ENCODE assay signal across 17 cellular contexts in genomic region chr2:24515841-24516240, GRCh38. TPM values are rescaled to one million over a fixed set of nuclear protein-coding genes. Genes with fewer than 3 reads are reported as not detected.
DNase-seq lines count a peak whose midpoint lies in the region; ATAC-seq and TF ChIP-seq lines count a peak whose summit lies in the region.
"Had no signal": no experiment of that assay in that cellular context is flagged by ENCODE, and none has a peak within 500 bp of the region (broad histone marks: within the 10 kb centered on the region; RNA-seq: fewer than 3 reads in every experiment).

No MANE protein-coding gene starts in this region.

- no peak overlapping the region for H3K27ac ChIP-seq in CD4-positive, alpha-beta memory T cell (ENCODE audit: low read depth, low read length)
- H3K27ac ChIP-seq: left ventricle myocardium inferior had no signal

- no peaks in the 10 kb centered on the region for H3K27me3 Mint-ChIP-seq in activated CD8-positive, alpha-beta T cell treated with anti-CD3 and anti-CD28 coated beads for 36 hours
- no peaks in the 10 kb centered on the region for H3K27me3 Mint-ChIP-seq in activated CD8-positive, alpha-beta T cell treated with anti-CD3 and anti-CD28 coated beads, Interleukin-2, amount 10 ng/mL, durations not matched to agents 7 days and 5 days (ENCODE audit: low read depth)
- H3K27me3 Mint-ChIP-seq in CD4-positive, alpha-beta memory T cell = no peaks in the 10 kb centered on the region
- H3K27me3 Mint-ChIP-seq in T-helper 2 cell treated with Interferon-gamma antibody and Interleukin-4, amounts not matched to agents 5 μg/mL and 100 μg/mL, for 36 hours (ENCODE audit: low read depth) = no peaks in the 10 kb centered on the region
- H3K27me3 Mint-ChIP-seq: naive B cell had no signal

- peaks cover 9% of the 10 kb centered on the region for H3K36me3 Mint-ChIP-seq in activated CD8-positive, alpha-beta T cell treated with anti-CD3 and anti-CD28 coated beads for 36 hours (ENCODE audit: low read depth)
- H3K36me3 Mint-ChIP-seq in activated CD8-positive, alpha-beta T cell treated with anti-CD3 and anti-CD28 coated beads, Interleukin-2, amount 10 ng/mL, durations not matched to agents 7 days and 5 days (ENCODE audit: low read depth) = no peaks in the 10 kb centered on the region
- H3K36me3 Mint-ChIP-seq in stimulated activated effector memory CD8-positive, alpha-beta T cell treated with anti-CD3 and anti-CD28 coated beads, Interleukin-12 subunit alpha, Interleukin-12 subunit beta, amount 100 ng/mL, for 72 hours = peaks cover 6% of the 10 kb centered on the region
- no peaks in the 10 kb centered on the region for H3K36me3 Mint-ChIP-seq in CD4-positive, alpha-beta memory T cell
- H3K36me3 Mint-ChIP-seq in T-helper 2 cell treated with Interferon-gamma antibody and Interleukin-4, amounts not matched to agents 5 μg/mL and 100 μg/mL, for 36 hours (ENCODE audit: low read depth) = no peaks in the 10 kb centered on the region
- H3K36me3 Mint-ChIP-seq: naive B cell had no signal

- H3K36me3 ChIP-seq in CD4-positive, alpha-beta memory T cell (ENCODE audit: insufficient read depth, low read length) = no peaks in the 10 kb centered on the region
- H3K36me3 ChIP-seq: left ventricle myocardium inferior had no signal

- H3K27ac Mint-ChIP-seq in activated CD8-positive, alpha-beta T cell treated with anti-CD3 and anti-CD28 coated beads for 36 hours = no peak overlapping the region
- no peak overlapping the region for H3K27ac Mint-ChIP-seq in activated CD8-positive, alpha-beta T cell treated with anti-CD3 and anti-CD28 coated beads, Interleukin-2, amount 10 ng/mL, durations not matched to agents 7 days and 5 days
- H3K27ac Mint-ChIP-seq in stimulated activated effector memory CD8-positive, alpha-beta T cell treated with anti-CD3 and anti-CD28 coated beads, Interleukin-12 subunit alpha, Interleukin-12 subunit beta, amount 100 ng/mL, for 72 hours = no peak overlapping the region
- no peak overlapping the region for H3K27ac Mint-ChIP-seq in CD4-positive, alpha-beta memory T cell
- no peak overlapping the region for H3K27ac Mint-ChIP-seq in T-helper 2 cell treated with Interferon-gamma antibody and Interleukin-4, amounts not matched to agents 5 μg/mL and 100 μg/mL, for 36 hours
- H3K27ac Mint-ChIP-seq: activated naive CD4-positive, alpha-beta T cell treated with anti-CD3 and anti-CD28 coated beads, Interleukin-2, amount 50 U/mL, for 72 hours had no signal

- intact Hi-C loops in activated CD8-positive, alpha-beta T cell treated with anti-CD3 and anti-CD28 coated beads for 36 hours (cut with micrococcal nuclease) = no loop called here
- intact Hi-C loops in CD4-positive, alpha-beta memory T cell (cut with micrococcal nuclease) = no loop called here

- peaks cover 31% of the 10 kb centered on the region for H3K4me1 ChIP-seq in CD4-positive, alpha-beta memory T cell (ENCODE audit: insufficient read depth, low read length)

- H3K4me1 Mint-ChIP-seq in activated CD8-positive, alpha-beta T cell treated with anti-CD3 and anti-CD28 coated beads for 36 hours (ENCODE audit: low read depth) = peaks cover 61% of the 10 kb centered on the region
- peaks cover 19% of the 10 kb centered on the region for H3K4me1 Mint-ChIP-seq in activated CD8-positive, alpha-beta T cell treated with anti-CD3 and anti-CD28 coated beads, Interleukin-2, amount 10 ng/mL, durations not matched to agents 7 days and 5 days (ENCODE audit: low read depth)
- peaks cover 50% of the 10 kb centered on the region for H3K4me1 Mint-ChIP-seq in stimulated activated effector memory CD8-positive, alpha-beta T cell treated with anti-CD3 and anti-CD28 coated beads, Interleukin-12 subunit alpha, Interleukin-12 subunit beta, amount 100 ng/mL, for 72 hours
- peaks cover 39 to 67% (median 51%) of the 10 kb centered on the region in 4 donors for H3K4me1 Mint-ChIP-seq in CD4-positive, alpha-beta memory T cell
- peaks cover 41% of the 10 kb centered on the region for H3K4me1 Mint-ChIP-seq in T-helper 2 cell treated with Interferon-gamma antibody and Interleukin-4, amounts not matched to agents 5 μg/mL and 100 μg/mL, for 36 hours (ENCODE audit: low read depth)

- H3K9me3 ChIP-seq in CD4-positive, alpha-beta memory T cell (ENCODE audit: control insufficient read depth in 1 of 2, low read length in 2 of 2) = no peaks in the 10 kb centered on the region
- H3K9me3 ChIP-seq: left ventricle myocardium inferior had no signal

- DNase-seq in activated CD8-positive, alpha-beta T cell treated with anti-CD3 and anti-CD28 coated beads for 36 hours = peak; percentile 17
- no peak for DNase-seq in activated CD8-positive, alpha-beta T cell treated with anti-CD3 and anti-CD28 coated beads, Interleukin-2, amount 10 ng/mL, durations not matched to agents 7 days and 5 days
- DNase-seq in OCI-M1 (lab: John Stamatoyannopoulos, UW) (peak; percentile 42), erythroblast (lab: John Stamatoyannopoulos, UW) (peak; percentile 16 to 21)
- no peak for DNase-seq in stimulated activated effector memory CD8-positive, alpha-beta T cell treated with anti-CD3 and anti-CD28 coated beads, Interleukin-12 subunit alpha, Interleukin-12 subunit beta, amount 100 ng/mL, for 72 hours (ENCODE audit: low spot score in 2 of 2)
- no peak for DNase-seq in CD4-positive, alpha-beta memory T cell
- DNase-seq in T-helper 2 cell treated with Interferon-gamma antibody and Interleukin-4, amounts not matched to agents 5 μg/mL and 100 μg/mL, for 36 hours (ENCODE audit: low spot score) = no peak
- DNase-seq: activated CD8-positive, alpha-beta memory T cell treated with anti-CD3 and anti-CD28 coated beads, Interleukin-2, amount 50 U/mL, for 48 hours; caudate nucleus; COR-L47; left ventricle myocardium inferior; naive B cell; NCI-H1092 treated with DMSO at 0.1 percent for 48 hours; stimulated activated CD4-positive, alpha-beta T cell treated with anti-CD3 and anti-CD28 coated beads, Interleukin-1b, Interleukin-23, amount 100 ng/mL, for 48 hours; SW 1271 had no signal

- no peak overlapping the region for H3K4me3 ChIP-seq in CD4-positive, alpha-beta memory T cell (ENCODE audit: low read length in 2 of 2)
- H3K4me3 ChIP-seq: left ventricle myocardium inferior had no signal

- H3K9me3 Mint-ChIP-seq in activated CD8-positive, alpha-beta T cell treated with anti-CD3 and anti-CD28 coated beads for 36 hours = peaks cover 5% of the 10 kb centered on the region
- H3K9me3 Mint-ChIP-seq in activated CD8-positive, alpha-beta T cell treated with anti-CD3 and anti-CD28 coated beads, Interleukin-2, amount 10 ng/mL, durations not matched to agents 7 days and 5 days (ENCODE audit: insufficient read depth) = no peaks in the 10 kb centered on the region
- no peaks in the 10 kb centered on the region for H3K9me3 Mint-ChIP-seq in stimulated activated effector memory CD8-positive, alpha-beta T cell treated with anti-CD3 and anti-CD28 coated beads, Interleukin-12 subunit alpha, Interleukin-12 subunit beta, amount 100 ng/mL, for 72 hours
- H3K9me3 Mint-ChIP-seq in CD4-positive, alpha-beta memory T cell = no peaks in the 10 kb centered on the region
- no peaks in the 10 kb centered on the region for H3K9me3 Mint-ChIP-seq in T-helper 2 cell treated with Interferon-gamma antibody and Interleukin-4, amounts not matched to agents 5 μg/mL and 100 μg/mL, for 36 hours
- H3K9me3 Mint-ChIP-seq: activated naive CD4-positive, alpha-beta T cell treated with anti-CD3 and anti-CD28 coated beads, Interleukin-2, amount 50 U/mL, for 72 hours had no signal

- POLR2A ChIA-PET in activated CD8-positive, alpha-beta T cell treated with anti-CD3 and anti-CD28 coated beads for 36 hours (lab: Charles Lee) = interaction anchor here (0.6 to 1.1 kb wide), 2 partner anchors 9 to 1534 kb away, joined by 3 read pairs; no protein-coding TSS in a partner anchor
- POLR2A ChIA-PET in activated CD8-positive, alpha-beta T cell treated with anti-CD3 and anti-CD28 coated beads, Interleukin-2, amount 10 ng/mL, durations not matched to agents 7 days and 5 days (lab: Charles Lee) = interaction anchor here (0.7 kb wide), 1 partner anchor 769 kb away, joined by 3 read pairs; no protein-coding TSS in a partner anchor
- POLR2A ChIA-PET in CD4-positive, alpha-beta memory T cell (lab: Charles Lee; ENCODE audit: partially characterized antibody) = no interaction called here

- H3K27me3 ChIP-seq in CD4-positive, alpha-beta memory T cell (ENCODE audit: insufficient read depth, low read length) = no peaks in the 10 kb centered on the region

- ATAC-seq in activated CD8-positive, alpha-beta T cell treated with anti-CD3 and anti-CD28 coated beads for 36 hours = peak; percentile 72
- no peak for ATAC-seq in activated CD8-positive, alpha-beta T cell treated with anti-CD3 and anti-CD28 coated beads, Interleukin-2, amount 10 ng/mL, durations not matched to agents 7 days and 5 days
- peak; percentile 74 for ATAC-seq in stimulated activated effector memory CD8-positive, alpha-beta T cell treated with anti-CD3 and anti-CD28 coated beads, Interleukin-12 subunit alpha, Interleukin-12 subunit beta, amount 100 ng/mL, for 72 hours
- ATAC-seq in HG02798 (IDR thresholded peaks at IDR 0.05; ENCODE audit: poor library complexity, unreplicated experiment) = no peak

- CTCF ChIA-PET in activated CD8-positive, alpha-beta T cell treated with anti-CD3 and anti-CD28 coated beads for 36 hours (lab: Charles Lee) = interaction anchor here (0.7 to 1.2 kb wide), 2 partner anchors 25 to 63 kb away, joined by 3 read pairs; partner anchors contain the start of gene NCOA1
- CTCF ChIA-PET in activated CD8-positive, alpha-beta T cell treated with anti-CD3 and anti-CD28 coated beads, Interleukin-2, amount 10 ng/mL, durations not matched to agents 7 days and 5 days (lab: Charles Lee) = no interaction called here
- CTCF ChIA-PET in CD4-positive, alpha-beta memory T cell (lab: Charles Lee; ENCODE audit: partially characterized antibody) = interaction anchor here (0.6 to 0.7 kb wide), 2 partner anchors 17 to 681 kb away, joined by 4 to 5 read pairs; no protein-coding TSS in a partner anchor

- TF ChIP-seq CTCF in activated CD8-positive, alpha-beta T cell treated with anti-CD3 and anti-CD28 coated beads for 36 hours (IDR thresholded peaks at IDR 0.05) = no peak

- no peak for TF ChIP-seq POLR2A in erythroblast (IDR thresholded peaks at IDR 0.05; ENCODE audit: low read length)

- H3K4me3 Mint-ChIP-seq in activated CD8-positive, alpha-beta T cell treated with anti-CD3 and anti-CD28 coated beads for 36 hours = no peak overlapping the region
- no peak overlapping the region for H3K4me3 Mint-ChIP-seq in activated CD8-positive, alpha-beta T cell treated with anti-CD3 and anti-CD28 coated beads, Interleukin-2, amount 10 ng/mL, durations not matched to agents 7 days and 5 days
- no peak overlapping the region for H3K4me3 Mint-ChIP-seq in stimulated activated effector memory CD8-positive, alpha-beta T cell treated with anti-CD3 and anti-CD28 coated beads, Interleukin-12 subunit alpha, Interleukin-12 subunit beta, amount 100 ng/mL, for 72 hours
- H3K4me3 Mint-ChIP-seq in CD4-positive, alpha-beta memory T cell = no peak overlapping the region
- no peak overlapping the region for H3K4me3 Mint-ChIP-seq in T-helper 2 cell treated with Interferon-gamma antibody and Interleukin-4, amounts not matched to agents 5 μg/mL and 100 μg/mL, for 36 hours
- H3K4me3 Mint-ChIP-seq: naive B cell had no signal

RNA-seq across cellular contexts. Expression of gene NCOA1, which starts 24.8 kb away (rescaled TPM):
- total RNA-seq in activated CD8-positive, alpha-beta T cell treated with anti-CD3 and anti-CD28 coated beads for 36 hours = 10 to 100 TPM; 16.8 to 17.1 TPM
- total RNA-seq in activated CD8-positive, alpha-beta T cell treated with anti-CD3 and anti-CD28 coated beads, Interleukin-2, amount 10 ng/mL, durations not matched to agents 7 days and 5 days = 10 to 100 TPM; 14.5 to 14.7 TPM
- total RNA-seq in CD4-positive, alpha-beta memory T cell = 10 to 100 TPM; 40.6 to 46.2 TPM
- 10 to 100 TPM in 1 of 2 donors, 1 to 10 TPM in 1; 5.9 to 29.0 TPM for polyA plus RNA-seq in CD4-positive, alpha-beta memory T cell

Comparison
In these comparisons a context has a peak if more than half of its experiments do, and no peak if none do; other contexts are left out.
1. ATAC-seq: peak in activated CD8-positive, alpha-beta T cell treated with anti-CD3 and anti-CD28 coated beads for 36 hours (single experiment) and stimulated activated effector memory CD8-positive, alpha-beta T cell treated with anti-CD3 and anti-CD28 coated beads, Interleukin-12 subunit alpha, Interleukin-12 subunit beta, amount 100 ng/mL, for 72 hours (single experiment); none in activated CD8-positive, alpha-beta T cell treated with anti-CD3 and anti-CD28 coated beads, Interleukin-2, amount 10 ng/mL, durations not matched to agents 7 days and 5 days (single experiment) and HG02798 (single experiment).
2. DNase-seq: peak in activated CD8-positive, alpha-beta T cell treated with anti-CD3 and anti-CD28 coated beads for 36 hours (single experiment), OCI-M1 (single experiment) and erythroblast (2 of 2); none in activated CD8-positive, alpha-beta T cell treated with anti-CD3 and anti-CD28 coated beads, Interleukin-2, amount 10 ng/mL, durations not matched to agents 7 days and 5 days (single experiment), stimulated activated effector memory CD8-positive, alpha-beta T cell treated with anti-CD3 and anti-CD28 coated beads, Interleukin-12 subunit alpha, Interleukin-12 subunit beta, amount 100 ng/mL, for 72 hours (0 of 2), CD4-positive, alpha-beta memory T cell (0 of 5) and T-helper 2 cell treated with Interferon-gamma antibody and Interleukin-4, amounts not matched to agents 5 μg/mL and 100 μg/mL, for 36 hours (single experiment).